ENCODE assay signal across 10 cellular contexts in genomic region chr10:37765216-37765615, GRCh38.
"Had no signal": no experiment of that assay in that cellular context is flagged by ENCODE, and none has a peak within 500 bp of the region (broad histone marks: within the 10 kb centered on the region; RNA-seq: fewer than 3 reads in every experiment).

No MANE protein-coding gene starts in this region.

- DNase-seq: H9, HCEC 1CT, KBM-7 had no signal

- H3K27ac ChIP-seq: HL-60 had no signal

- FAIRE-seq: H1, H54, HepG2, HTR-8/SVneo had no signal

- H3K4me3 Mint-ChIP-seq: GM23338, H9 had no signal

- H3K27ac Mint-ChIP-seq: GM23338, H9, IgD-negative memory B cell had no signal

- H3K27me3 Mint-ChIP-seq: IgD-negative memory B cell had no signal

- H3K4me1 Mint-ChIP-seq: GM23338, H9, IgD-negative memory B cell had no signal

- H3K4me3 ChIP-seq: GM23338 had no signal

- ATAC-seq: GM23338, HepG2 had no signal

- H3K4me2 ChIP-seq: GM23338 had no signal
